18 cellular contexts compared by ENCODE assay signal in the genomic region with DNA sequence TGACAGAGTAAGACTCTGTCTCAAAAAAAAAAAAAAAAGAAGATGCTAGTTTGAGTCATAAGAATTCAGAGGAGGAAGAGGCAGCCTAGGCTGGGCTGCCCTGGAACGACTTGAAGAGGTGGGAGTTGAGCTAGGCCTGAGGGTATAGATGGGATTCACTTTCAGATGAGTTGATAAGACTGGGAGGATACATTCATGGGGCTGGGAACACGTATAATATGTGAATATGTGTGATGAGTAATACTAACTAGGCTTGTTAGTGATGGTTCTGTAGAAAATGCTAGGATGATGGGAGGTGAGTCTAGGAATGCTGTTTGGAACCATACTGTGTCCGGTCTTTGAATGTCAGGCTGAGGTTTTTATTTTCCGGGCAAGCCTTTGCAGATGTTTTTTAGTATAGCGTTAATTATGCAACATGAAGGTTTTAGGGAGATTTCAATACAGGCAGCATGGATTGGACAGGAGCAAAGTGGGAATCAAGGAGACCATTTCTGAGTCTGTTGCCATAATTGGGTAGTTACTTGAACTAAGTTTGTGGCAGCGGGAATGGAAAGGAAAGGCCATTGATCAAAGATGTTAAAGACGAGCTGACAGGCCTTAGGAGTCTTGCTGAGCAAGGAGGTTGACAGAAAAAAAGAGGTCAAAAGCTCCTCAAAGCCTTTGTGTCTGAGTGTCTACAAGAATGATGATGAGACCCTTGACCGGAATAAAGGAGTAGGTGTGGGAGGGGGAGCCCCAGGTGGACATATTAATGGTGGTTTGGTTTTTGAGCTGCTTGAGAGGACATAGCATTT. TPM values are rescaled to one million over a fixed set of nuclear protein-coding genes. Genes with fewer than 3 reads are reported as not detected.
DNase-seq lines count a peak whose midpoint lies in the region; ATAC-seq and TF ChIP-seq lines count a peak whose summit lies in the region.
"Had no signal": no experiment of that assay in that cellular context is flagged by ENCODE, and none has a peak within 500 bp of the region (broad histone marks: within the 10 kb centered on the region; RNA-seq: fewer than 3 reads in every experiment).

No MANE protein-coding gene starts in this region.

- H3K9me2 ChIP-seq in SK-N-SH: no peaks in the 10 kb centered on the region

- peaks cover 53% of the 10 kb centered on the region; the same call in 1 of the 2 replicates for H3K79me2 ChIP-seq in SK-N-SH (ENCODE audit: insufficient read depth)

- peaks cover 11% of the 10 kb centered on the region for H3F3A ChIP-seq in SK-N-SH (replicated peaks; ENCODE audit: insufficient read depth)

- no peak for TF ChIP-seq CTCF in SK-N-SH (IDR thresholded peaks at IDR 0.05)
- TF ChIP-seq CTCF in epithelial cell of esophagus (IDR thresholded peaks at IDR 0.05; ENCODE audit: insufficient read depth, low read depth, low read length, missing control alignments): no peak

- ATAC-seq in SK-N-SH treated with all-trans-retinoic acid at 6 μM for 48 hours (peak; percentile 42; the same call in 2 of the 3 replicates), GM19328 (IDR thresholded peaks at IDR 0.05; ENCODE audit: unreplicated experiment) (no peak)
- ATAC-seq: stimulated activated effector memory CD8-positive, alpha-beta T cell treated with anti-CD3 and anti-CD28 coated beads, Interleukin-12 subunit alpha, Interleukin-12 subunit beta, amount 100 ng/mL, for 72 hours; upper lobe of right lung had no signal

- WGBS in SK-N-SH (ENCODE audit: low lambda C conversion rate): 74% methylated on average over 8 of the region's 8 CpGs

- no peak overlapping the region for H2AFZ ChIP-seq in SK-N-SH (ENCODE audit: low read depth)

- CTCF ChIA-PET in SK-N-SH (lab: Yijun Ruan, JAX): no interaction called here

- no peaks in the 10 kb centered on the region for H3K27me3 ChIP-seq in SK-N-SH (ENCODE audit: insufficient read depth)
- H3K27me3 ChIP-seq: SJCRH30, upper lobe of right lung had no signal

- no peaks in the 10 kb centered on the region for H4K20me1 ChIP-seq in SK-N-SH (ENCODE audit: insufficient read depth)

- H3K4me3 ChIP-seq in SK-N-SH (ENCODE audit: low read depth in 2 of 2, low read length in 1 of 2) (no peak overlapping the region), epithelial cell of esophagus (ENCODE audit: low read length) (no peak overlapping the region)
- H3K4me3 ChIP-seq: SJCRH30, skin epidermis, upper lobe of right lung had no signal

- no peak for TF ChIP-seq EP300 in SK-N-SH (IDR thresholded peaks at IDR 0.05; ENCODE audit: borderline replicate concordance in 1 of 2, low read depth in 1 of 2, low read length in 1 of 2)

- POLR2A ChIA-PET in SK-N-SH (lab: Yijun Ruan, JAX): no interaction called here

- H3K9ac ChIP-seq in SK-N-SH: no peak overlapping the region

- no peak overlapping the region for H3K4me2 ChIP-seq in SK-N-SH

- DNase-seq in SK-N-SH (no peak), RPMI7951 (ENCODE audit: low read depth) (peak; percentile 97), epithelial cell of esophagus (ENCODE audit: low read depth) (peak; percentile 69), non-pigmented ciliary epithelial cell (ENCODE audit: low read depth) (peak; percentile 79), NCI-H2196 (lab: John Stamatoyannopoulos, UW; ENCODE audit: unreplicated experiment) (no peak), AML-193 (lab: John Stamatoyannopoulos, UW) (no peak)
- DNase-seq: activated gamma-delta T cell treated with Interleukin-2 at 50 U/mL for 16 hours; effector memory CD4-positive, alpha-beta T cell; hippocampal formation; left cardiac atrium; NCI-H1417 treated with DMSO at 0.1 percent for 48 hours; NCI-H510A; SJCRH30; upper lobe of right lung had no signal

- H3K9me3 ChIP-seq in SK-N-SH: no peaks in the 10 kb centered on the region
- H3K9me3 ChIP-seq: SJCRH30, upper lobe of right lung had no signal

- H3K4me1 ChIP-seq in SK-N-SH (ENCODE audit: control insufficient read depth in 1 of 2, insufficient read depth in 2 of 2, low read depth in 1 of 2, low read length in 1 of 2): no peaks in the 10 kb centered on the region; a peak in 1 of 4 replicates
- H3K4me1 ChIP-seq: SJCRH30, upper lobe of right lung had no signal

- peaks cover 7 to 20% of the 10 kb centered on the region in 2 experiments for H3K36me3 ChIP-seq in SK-N-SH (replicated peaks in 1 of 2; ENCODE audit: control insufficient read depth in 1 of 2, insufficient read depth in 2 of 2, low read length in 1 of 2)
- H3K36me3 ChIP-seq: upper lobe of right lung had no signal

- no peak for TF ChIP-seq RAD21 in SK-N-SH (IDR thresholded peaks at IDR 0.05; ENCODE audit: low read length)

- H3K27ac ChIP-seq in SK-N-SH (ENCODE audit: low read depth in 2 of 2, low read length in 1 of 2): no peak overlapping the region; a peak in 1 of 4 replicates
- H3K27ac ChIP-seq: SJCRH30, skin epidermis, upper lobe of right lung had no signal

TF ChIP-seq in SK-N-SH treated with all-trans-retinoic acid at 6 μM for 48 hours, 23 proteins besides CTCF, POLR2A, EP300 and RAD21 (continues in another document):
- TF ChIP-seq, protein P1, sequence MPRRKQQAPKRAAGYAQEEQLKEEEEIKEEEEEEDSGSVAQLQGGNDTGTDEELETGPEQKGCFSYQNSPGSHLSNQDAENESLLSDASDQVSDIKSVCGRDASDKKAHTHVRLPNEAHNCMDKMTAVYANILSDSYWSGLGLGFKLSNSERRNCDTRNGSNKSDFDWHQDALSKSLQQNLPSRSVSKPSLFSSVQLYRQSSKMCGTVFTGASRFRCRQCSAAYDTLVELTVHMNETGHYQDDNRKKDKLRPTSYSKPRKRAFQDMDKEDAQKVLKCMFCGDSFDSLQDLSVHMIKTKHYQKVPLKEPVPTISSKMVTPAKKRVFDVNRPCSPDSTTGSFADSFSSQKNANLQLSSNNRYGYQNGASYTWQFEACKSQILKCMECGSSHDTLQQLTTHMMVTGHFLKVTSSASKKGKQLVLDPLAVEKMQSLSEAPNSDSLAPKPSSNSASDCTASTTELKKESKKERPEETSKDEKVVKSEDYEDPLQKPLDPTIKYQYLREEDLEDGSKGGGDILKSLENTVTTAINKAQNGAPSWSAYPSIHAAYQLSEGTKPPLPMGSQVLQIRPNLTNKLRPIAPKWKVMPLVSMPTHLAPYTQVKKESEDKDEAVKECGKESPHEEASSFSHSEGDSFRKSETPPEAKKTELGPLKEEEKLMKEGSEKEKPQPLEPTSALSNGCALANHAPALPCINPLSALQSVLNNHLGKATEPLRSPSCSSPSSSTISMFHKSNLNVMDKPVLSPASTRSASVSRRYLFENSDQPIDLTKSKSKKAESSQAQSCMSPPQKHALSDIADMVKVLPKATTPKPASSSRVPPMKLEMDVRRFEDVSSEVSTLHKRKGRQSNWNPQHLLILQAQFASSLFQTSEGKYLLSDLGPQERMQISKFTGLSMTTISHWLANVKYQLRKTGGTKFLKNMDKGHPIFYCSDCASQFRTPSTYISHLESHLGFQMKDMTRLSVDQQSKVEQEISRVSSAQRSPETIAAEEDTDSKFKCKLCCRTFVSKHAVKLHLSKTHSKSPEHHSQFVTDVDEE (CRISPR knock-in tag; IDR thresholded peaks at IDR 0.05): no peak
- TF ChIP-seq RARB (CRISPR knock-in tag; IDR thresholded peaks at IDR 0.05): no peak
- TF ChIP-seq SNAI2 (CRISPR knock-in tag; IDR thresholded peaks at IDR 0.05): no peak
- TF ChIP-seq ZFP30 (CRISPR knock-in tag; IDR thresholded peaks at IDR 0.05): no peak
- no peak for TF ChIP-seq ZNF70 (CRISPR knock-in tag; IDR thresholded peaks at IDR 0.05)

TF ChIP-seq in SK-N-SH, 30 proteins besides CTCF, POLR2A, EP300 and RAD21 (continues in another document):
- TF ChIP-seq, protein P2, sequence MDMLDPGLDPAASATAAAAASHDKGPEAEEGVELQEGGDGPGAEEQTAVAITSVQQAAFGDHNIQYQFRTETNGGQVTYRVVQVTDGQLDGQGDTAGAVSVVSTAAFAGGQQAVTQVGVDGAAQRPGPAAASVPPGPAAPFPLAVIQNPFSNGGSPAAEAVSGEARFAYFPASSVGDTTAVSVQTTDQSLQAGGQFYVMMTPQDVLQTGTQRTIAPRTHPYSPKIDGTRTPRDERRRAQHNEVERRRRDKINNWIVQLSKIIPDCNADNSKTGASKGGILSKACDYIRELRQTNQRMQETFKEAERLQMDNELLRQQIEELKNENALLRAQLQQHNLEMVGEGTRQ (IDR thresholded peaks at IDR 0.05; ENCODE audit: borderline replicate concordance, low read depth, low read length): no peak
- TF ChIP-seq CHD2 (IDR thresholded peaks at IDR 0.05; ENCODE audit: low read length, partially characterized antibody) (no peak), SMC3 (IDR thresholded peaks at IDR 0.05; ENCODE audit: low read depth, low read length) (no peak), NRF1 (IDR thresholded peaks at IDR 0.05; ENCODE audit: low read depth, low read length) (no peak), FOXM1 (IDR thresholded peaks at IDR 0.05; ENCODE audit: low read depth) (no peak), GATA2 (CRISPR knock-in tag; IDR thresholded peaks at IDR 0.05) (no peak), MEF2A (IDR thresholded peaks at IDR 0.05; ENCODE audit: borderline replicate concordance, low read depth) (no peak), FOXJ3 (CRISPR knock-in tag; IDR thresholded peaks at IDR 0.05) (no peak), FOSL2 (IDR thresholded peaks at IDR 0.05; ENCODE audit: borderline replicate concordance, low read depth) (no peak; the same call in 1 of the 2 replicates)
- TF ChIP-seq, protein P3, sequence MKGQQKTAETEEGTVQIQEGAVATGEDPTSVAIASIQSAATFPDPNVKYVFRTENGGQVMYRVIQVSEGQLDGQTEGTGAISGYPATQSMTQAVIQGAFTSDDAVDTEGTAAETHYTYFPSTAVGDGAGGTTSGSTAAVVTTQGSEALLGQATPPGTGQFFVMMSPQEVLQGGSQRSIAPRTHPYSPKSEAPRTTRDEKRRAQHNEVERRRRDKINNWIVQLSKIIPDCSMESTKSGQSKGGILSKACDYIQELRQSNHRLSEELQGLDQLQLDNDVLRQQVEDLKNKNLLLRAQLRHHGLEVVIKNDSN (IDR thresholded peaks at IDR 0.05; ENCODE audit: borderline replicate concordance, low read depth): no peak
- TF ChIP-seq, protein P4, sequence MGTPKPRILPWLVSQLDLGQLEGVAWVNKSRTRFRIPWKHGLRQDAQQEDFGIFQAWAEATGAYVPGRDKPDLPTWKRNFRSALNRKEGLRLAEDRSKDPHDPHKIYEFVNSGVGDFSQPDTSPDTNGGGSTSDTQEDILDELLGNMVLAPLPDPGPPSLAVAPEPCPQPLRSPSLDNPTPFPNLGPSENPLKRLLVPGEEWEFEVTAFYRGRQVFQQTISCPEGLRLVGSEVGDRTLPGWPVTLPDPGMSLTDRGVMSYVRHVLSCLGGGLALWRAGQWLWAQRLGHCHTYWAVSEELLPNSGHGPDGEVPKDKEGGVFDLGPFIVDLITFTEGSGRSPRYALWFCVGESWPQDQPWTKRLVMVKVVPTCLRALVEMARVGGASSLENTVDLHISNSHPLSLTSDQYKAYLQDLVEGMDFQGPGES (IDR thresholded peaks at IDR 0.05; ENCODE audit: low read depth, low read length): no peak

RNA-seq across cellular contexts. Expression of a gene that starts 9.2 kb away (rescaled TPM):
- 6.7 and 7.1 TPM in 2 replicates for polyA plus RNA-seq in SK-N-SH (2012; rRNA removed)
- polyA plus RNA-seq in SK-N-SH (2012; cell fraction: cytosol; rRNA removed): 8.3 and 10.9 TPM in 2 replicates
- 5.6 and 13.0 TPM in 2 replicates for polyA plus RNA-seq in SK-N-SH (2012; cell fraction: nucleus; rRNA removed)
- 30.5 and 36.6 TPM in 2 replicates for total RNA-seq in RPMI7951 (2014; rRNA removed; shearing (Covaris generic))

Comparison
In these comparisons a context has a peak if more than half of its experiments do, and no peak if none do; other contexts are left out.
1. DNase-seq: peak in RPMI7951 (single experiment), epithelial cell of esophagus (single experiment) and non-pigmented ciliary epithelial cell (single experiment); none in SK-N-SH (single experiment), NCI-H2196 (single experiment) and AML-193 (0 of 2).